1 cellular context compared by ENCODE assay signal in the genomic region with DNA sequence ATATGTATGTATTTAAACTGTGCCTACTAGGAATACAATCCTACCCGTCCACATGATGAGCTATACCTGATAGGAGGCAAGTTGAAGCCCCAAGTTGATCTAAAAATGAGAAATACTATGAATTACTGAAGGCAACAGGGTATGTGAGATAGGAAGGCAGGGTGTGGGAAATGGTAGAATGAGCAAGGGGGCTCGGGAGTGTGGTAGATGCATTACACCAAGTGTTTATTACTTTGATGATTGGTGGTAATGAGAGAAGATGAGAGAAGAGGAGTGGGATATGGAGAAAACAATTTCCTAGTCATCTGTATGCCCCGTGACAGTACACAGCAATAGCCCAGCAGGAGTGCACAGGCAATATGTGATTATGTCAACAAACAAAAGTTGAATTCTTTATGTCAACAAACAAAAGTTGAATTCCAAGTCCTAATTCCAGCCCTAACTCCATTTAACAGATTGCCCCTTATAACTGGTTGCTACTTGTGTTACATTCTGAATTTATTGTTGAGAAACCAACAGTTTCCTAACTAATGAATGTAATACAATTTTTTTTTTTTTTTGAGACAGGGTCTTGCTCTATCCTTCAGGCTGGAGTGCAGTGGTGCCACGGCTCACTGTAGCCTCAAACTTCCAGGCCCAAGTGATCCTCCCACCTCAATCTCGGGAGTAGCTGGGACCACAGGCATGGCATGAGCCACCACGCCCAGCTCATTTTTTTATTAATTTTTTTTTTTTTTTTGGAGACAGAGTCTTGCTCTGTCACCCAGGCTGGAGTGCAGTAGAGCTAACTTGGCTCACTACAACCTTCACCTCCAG.
TF ChIP-seq lines count a peak whose summit lies in the region.

No MANE protein-coding gene starts in this region.

TF ChIP-seq in HEK293, 187 proteins besides CTCF, POLR2A, EP300 and RAD21 (continued from another document and continues in another):
- TF ChIP-seq, protein P1, sequence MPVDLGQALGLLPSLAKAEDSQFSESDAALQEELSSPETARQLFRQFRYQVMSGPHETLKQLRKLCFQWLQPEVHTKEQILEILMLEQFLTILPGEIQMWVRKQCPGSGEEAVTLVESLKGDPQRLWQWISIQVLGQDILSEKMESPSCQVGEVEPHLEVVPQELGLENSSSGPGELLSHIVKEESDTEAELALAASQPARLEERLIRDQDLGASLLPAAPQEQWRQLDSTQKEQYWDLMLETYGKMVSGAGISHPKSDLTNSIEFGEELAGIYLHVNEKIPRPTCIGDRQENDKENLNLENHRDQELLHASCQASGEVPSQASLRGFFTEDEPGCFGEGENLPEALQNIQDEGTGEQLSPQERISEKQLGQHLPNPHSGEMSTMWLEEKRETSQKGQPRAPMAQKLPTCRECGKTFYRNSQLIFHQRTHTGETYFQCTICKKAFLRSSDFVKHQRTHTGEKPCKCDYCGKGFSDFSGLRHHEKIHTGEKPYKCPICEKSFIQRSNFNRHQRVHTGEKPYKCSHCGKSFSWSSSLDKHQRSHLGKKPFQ (tag by site-specific recombination; IDR thresholded peaks at IDR 0.05) = no peak
- no peak for TF ChIP-seq ZNF140 (tag by site-specific recombination; IDR thresholded peaks at IDR 0.05)
- TF ChIP-seq, protein P2, sequence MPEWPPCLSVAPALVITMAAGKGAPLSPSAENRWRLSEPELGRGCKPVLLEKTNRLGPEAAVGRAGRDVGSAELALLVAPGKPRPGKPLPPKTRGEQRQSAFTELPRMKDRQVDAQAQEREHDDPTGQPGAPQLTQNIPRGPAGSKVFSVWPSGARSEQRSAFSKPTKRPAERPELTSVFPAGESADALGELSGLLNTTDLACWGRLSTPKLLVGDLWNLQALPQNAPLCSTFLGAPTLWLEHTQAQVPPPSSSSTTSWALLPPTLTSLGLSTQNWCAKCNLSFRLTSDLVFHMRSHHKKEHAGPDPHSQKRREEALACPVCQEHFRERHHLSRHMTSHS (tag by site-specific recombination; IDR thresholded peaks at IDR 0.05) = no peak
- TF ChIP-seq, protein P3, sequence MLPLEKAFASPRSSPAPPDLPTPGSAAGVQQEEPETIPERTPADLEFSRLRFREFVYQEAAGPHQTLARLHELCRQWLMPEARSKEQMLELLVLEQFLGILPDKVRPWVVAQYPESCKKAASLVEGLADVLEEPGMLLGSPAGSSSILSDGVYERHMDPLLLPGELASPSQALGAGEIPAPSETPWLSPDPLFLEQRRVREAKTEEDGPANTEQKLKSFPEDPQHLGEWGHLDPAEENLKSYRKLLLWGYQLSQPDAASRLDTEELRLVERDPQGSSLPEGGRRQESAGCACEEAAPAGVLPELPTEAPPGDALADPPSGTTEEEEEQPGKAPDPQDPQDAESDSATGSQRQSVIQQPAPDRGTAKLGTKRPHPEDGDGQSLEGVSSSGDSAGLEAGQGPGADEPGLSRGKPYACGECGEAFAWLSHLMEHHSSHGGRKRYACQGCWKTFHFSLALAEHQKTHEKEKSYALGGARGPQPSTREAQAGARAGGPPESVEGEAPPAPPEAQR (tag by site-specific recombination; IDR thresholded peaks at IDR 0.05) = no peak
- TF ChIP-seq ZNF654 (tag by site-specific recombination; IDR thresholded peaks at IDR 0.05; ENCODE audit: low read depth) = no peak; the same call in 1 of the 2 replicates
- TF ChIP-seq ZNF571 (tag by site-specific recombination; IDR thresholded peaks at IDR 0.05) = no peak
- TF ChIP-seq ZNF747 (tag by site-specific recombination; IDR thresholded peaks at IDR 0.05) = no peak
- no peak for TF ChIP-seq ZNF202 (tag by site-specific recombination; IDR thresholded peaks at IDR 0.05; ENCODE audit: borderline replicate concordance)
- TF ChIP-seq IKZF3 (tag by site-specific recombination; IDR thresholded peaks at IDR 0.05) = peak; percentile 80
- TF ChIP-seq ZNF341 (tag by site-specific recombination; IDR thresholded peaks at IDR 0.05; ENCODE audit: low read depth) = no peak
- no peak for TF ChIP-seq MEIS1 (CRISPR knock-in tag; IDR thresholded peaks at IDR 0.05; ENCODE audit: borderline replicate concordance)
- TF ChIP-seq, protein P4, sequence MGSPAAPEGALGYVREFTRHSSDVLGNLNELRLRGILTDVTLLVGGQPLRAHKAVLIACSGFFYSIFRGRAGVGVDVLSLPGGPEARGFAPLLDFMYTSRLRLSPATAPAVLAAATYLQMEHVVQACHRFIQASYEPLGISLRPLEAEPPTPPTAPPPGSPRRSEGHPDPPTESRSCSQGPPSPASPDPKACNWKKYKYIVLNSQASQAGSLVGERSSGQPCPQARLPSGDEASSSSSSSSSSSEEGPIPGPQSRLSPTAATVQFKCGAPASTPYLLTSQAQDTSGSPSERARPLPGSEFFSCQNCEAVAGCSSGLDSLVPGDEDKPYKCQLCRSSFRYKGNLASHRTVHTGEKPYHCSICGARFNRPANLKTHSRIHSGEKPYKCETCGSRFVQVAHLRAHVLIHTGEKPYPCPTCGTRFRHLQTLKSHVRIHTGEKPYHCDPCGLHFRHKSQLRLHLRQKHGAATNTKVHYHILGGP (tag by site-specific recombination; IDR thresholded peaks at IDR 0.05) = no peak; the same call in 1 of the 2 replicates
- peak; percentile 70; the same call in 1 of the 2 replicates for TF ChIP-seq KLF7 (tag by site-specific recombination; IDR thresholded peaks at IDR 0.05; ENCODE audit: borderline replicate concordance)
- no peak for TF ChIP-seq SP2 (tag by site-specific recombination; IDR thresholded peaks at IDR 0.05)
- TF ChIP-seq, protein P5, sequence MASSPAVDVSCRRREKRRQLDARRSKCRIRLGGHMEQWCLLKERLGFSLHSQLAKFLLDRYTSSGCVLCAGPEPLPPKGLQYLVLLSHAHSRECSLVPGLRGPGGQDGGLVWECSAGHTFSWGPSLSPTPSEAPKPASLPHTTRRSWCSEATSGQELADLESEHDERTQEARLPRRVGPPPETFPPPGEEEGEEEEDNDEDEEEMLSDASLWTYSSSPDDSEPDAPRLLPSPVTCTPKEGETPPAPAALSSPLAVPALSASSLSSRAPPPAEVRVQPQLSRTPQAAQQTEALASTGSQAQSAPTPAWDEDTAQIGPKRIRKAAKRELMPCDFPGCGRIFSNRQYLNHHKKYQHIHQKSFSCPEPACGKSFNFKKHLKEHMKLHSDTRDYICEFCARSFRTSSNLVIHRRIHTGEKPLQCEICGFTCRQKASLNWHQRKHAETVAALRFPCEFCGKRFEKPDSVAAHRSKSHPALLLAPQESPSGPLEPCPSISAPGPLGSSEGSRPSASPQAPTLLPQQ (tag by site-specific recombination; IDR thresholded peaks at IDR 0.05) = peak; percentile 52; the same call in 1 of the 2 replicates
- no peak for TF ChIP-seq BCL11B (tag by site-specific recombination; IDR thresholded peaks at IDR 0.05; ENCODE audit: low read depth)
- TF ChIP-seq ZNF114 (tag by site-specific recombination; IDR thresholded peaks at IDR 0.05) = no peak
- TF ChIP-seq ZNF394 (tag by site-specific recombination; IDR thresholded peaks at IDR 0.05; ENCODE audit: borderline replicate concordance) = peak; percentile 92
- no peak for TF ChIP-seq ZNF302 (tag by site-specific recombination; IDR thresholded peaks at IDR 0.05; ENCODE audit: low read depth)
- TF ChIP-seq OSR2 (tag by site-specific recombination; IDR thresholded peaks at IDR 0.05) = peak; percentile 92
- no peak for TF ChIP-seq ZNF521 (tag by site-specific recombination; IDR thresholded peaks at IDR 0.05)
- TF ChIP-seq, protein P6, sequence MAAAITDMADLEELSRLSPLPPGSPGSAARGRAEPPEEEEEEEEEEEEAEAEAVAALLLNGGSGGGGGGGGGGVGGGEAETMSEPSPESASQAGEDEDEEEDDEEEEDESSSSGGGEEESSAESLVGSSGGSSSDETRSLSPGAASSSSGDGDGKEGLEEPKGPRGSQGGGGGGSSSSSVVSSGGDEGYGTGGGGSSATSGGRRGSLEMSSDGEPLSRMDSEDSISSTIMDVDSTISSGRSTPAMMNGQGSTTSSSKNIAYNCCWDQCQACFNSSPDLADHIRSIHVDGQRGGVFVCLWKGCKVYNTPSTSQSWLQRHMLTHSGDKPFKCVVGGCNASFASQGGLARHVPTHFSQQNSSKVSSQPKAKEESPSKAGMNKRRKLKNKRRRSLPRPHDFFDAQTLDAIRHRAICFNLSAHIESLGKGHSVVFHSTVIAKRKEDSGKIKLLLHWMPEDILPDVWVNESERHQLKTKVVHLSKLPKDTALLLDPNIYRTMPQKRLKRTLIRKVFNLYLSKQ (tag by site-specific recombination; IDR thresholded peaks at IDR 0.05; ENCODE audit: borderline replicate concordance) = no peak
- TF ChIP-seq ZNF2 (tag by site-specific recombination; IDR thresholded peaks at IDR 0.05) = no peak
- TF ChIP-seq ZBTB17 (tag by site-specific recombination; IDR thresholded peaks at IDR 0.05) = peak; percentile 86
- TF ChIP-seq ZNF354C (tag by site-specific recombination; IDR thresholded peaks at IDR 0.05; ENCODE audit: borderline replicate concordance, low read depth) = 0 out of 2 replicates have a peak, but pooled peaks have one; percentile 42
- TF ChIP-seq ZNF548 (tag by site-specific recombination; IDR thresholded peaks at IDR 0.05) = no peak
- TF ChIP-seq ZNF785 (tag by site-specific recombination; IDR thresholded peaks at IDR 0.05) = no peak
- TF ChIP-seq MYNN (tag by site-specific recombination; IDR thresholded peaks at IDR 0.05; ENCODE audit: borderline replicate concordance) = no peak
- no peak for TF ChIP-seq ZNF174 (tag by site-specific recombination; IDR thresholded peaks at IDR 0.05)
- no peak for TF ChIP-seq ZNF623 (tag by site-specific recombination; IDR thresholded peaks at IDR 0.05)
- no peak for TF ChIP-seq GFI1B (tag by site-specific recombination; IDR thresholded peaks at IDR 0.05)
- TF ChIP-seq KLF9 (tag by site-specific recombination; IDR thresholded peaks at IDR 0.05; ENCODE audit: low read depth) = no peak
- TF ChIP-seq ZNF37A (tag by site-specific recombination; IDR thresholded peaks at IDR 0.05) = no peak
- TF ChIP-seq YY2 (tag by site-specific recombination; IDR thresholded peaks at IDR 0.05) = no peak
- TF ChIP-seq, protein P7, sequence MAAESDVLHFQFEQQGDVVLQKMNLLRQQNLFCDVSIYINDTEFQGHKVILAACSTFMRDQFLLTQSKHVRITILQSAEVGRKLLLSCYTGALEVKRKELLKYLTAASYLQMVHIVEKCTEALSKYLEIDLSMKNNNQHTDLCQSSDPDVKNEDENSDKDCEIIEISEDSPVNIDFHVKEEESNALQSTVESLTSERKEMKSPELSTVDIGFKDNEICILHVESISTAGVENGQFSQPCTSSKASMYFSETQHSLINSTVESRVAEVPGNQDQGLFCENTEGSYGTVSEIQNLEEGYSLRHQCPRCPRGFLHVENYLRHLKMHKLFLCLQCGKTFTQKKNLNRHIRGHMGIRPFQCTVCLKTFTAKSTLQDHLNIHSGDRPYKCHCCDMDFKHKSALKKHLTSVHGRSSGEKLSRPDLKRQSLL (tag by site-specific recombination; IDR thresholded peaks at IDR 0.05) = no peak
- no peak for TF ChIP-seq ZNF561 (tag by site-specific recombination; IDR thresholded peaks at IDR 0.05; ENCODE audit: borderline replicate concordance)
- TF ChIP-seq ZNF768 (tag by site-specific recombination; IDR thresholded peaks at IDR 0.05) = no peak
- TF ChIP-seq ZNF223 (tag by site-specific recombination; IDR thresholded peaks at IDR 0.05) = no peak
- no peak; the same call in 1 of the 2 replicates for TF ChIP-seq ZNF76 (tag by site-specific recombination; IDR thresholded peaks at IDR 0.05; ENCODE audit: borderline replicate concordance, low read depth)
- no peak for TF ChIP-seq GLIS2 (tag by site-specific recombination; IDR thresholded peaks at IDR 0.05)
- TF ChIP-seq SETDB1 (IDR thresholded peaks at IDR 0.05; ENCODE audit: insufficient read length, low read length) = no peak
- no peak for TF ChIP-seq ZNF707 (tag by site-specific recombination; IDR thresholded peaks at IDR 0.05)
- TF ChIP-seq ZFP37 (tag by site-specific recombination; IDR thresholded peaks at IDR 0.05) = no peak
- TF ChIP-seq ZNF670 (tag by site-specific recombination; IDR thresholded peaks at IDR 0.05; ENCODE audit: low read depth) = no peak
- TF ChIP-seq, protein P8, sequence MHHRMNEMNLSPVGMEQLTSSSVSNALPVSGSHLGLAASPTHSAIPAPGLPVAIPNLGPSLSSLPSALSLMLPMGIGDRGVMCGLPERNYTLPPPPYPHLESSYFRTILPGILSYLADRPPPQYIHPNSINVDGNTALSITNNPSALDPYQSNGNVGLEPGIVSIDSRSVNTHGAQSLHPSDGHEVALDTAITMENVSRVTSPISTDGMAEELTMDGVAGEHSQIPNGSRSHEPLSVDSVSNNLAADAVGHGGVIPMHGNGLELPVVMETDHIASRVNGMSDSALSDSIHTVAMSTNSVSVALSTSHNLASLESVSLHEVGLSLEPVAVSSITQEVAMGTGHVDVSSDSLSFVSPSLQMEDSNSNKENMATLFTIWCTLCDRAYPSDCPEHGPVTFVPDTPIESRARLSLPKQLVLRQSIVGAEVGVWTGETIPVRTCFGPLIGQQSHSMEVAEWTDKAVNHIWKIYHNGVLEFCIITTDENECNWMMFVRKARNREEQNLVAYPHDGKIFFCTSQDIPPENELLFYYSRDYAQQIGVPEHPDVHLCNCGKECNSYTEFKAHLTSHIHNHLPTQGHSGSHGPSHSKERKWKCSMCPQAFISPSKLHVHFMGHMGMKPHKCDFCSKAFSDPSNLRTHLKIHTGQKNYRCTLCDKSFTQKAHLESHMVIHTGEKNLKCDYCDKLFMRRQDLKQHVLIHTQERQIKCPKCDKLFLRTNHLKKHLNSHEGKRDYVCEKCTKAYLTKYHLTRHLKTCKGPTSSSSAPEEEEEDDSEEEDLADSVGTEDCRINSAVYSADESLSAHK (tag by site-specific recombination; IDR thresholded peaks at IDR 0.05) = peak; percentile 63
- TF ChIP-seq ZNF701 (tag by site-specific recombination; IDR thresholded peaks at IDR 0.05) = no peak
- no peak for TF ChIP-seq HOXC10 (CRISPR knock-in tag; IDR thresholded peaks at IDR 0.05)
- TF ChIP-seq ZNF426 (tag by site-specific recombination; IDR thresholded peaks at IDR 0.05) = no peak
- TF ChIP-seq ZNF514 (tag by site-specific recombination; IDR thresholded peaks at IDR 0.05) = no peak
- TF ChIP-seq ZNF274 (IDR thresholded peaks at IDR 0.05; ENCODE audit: low read length) = no peak
- no peak for TF ChIP-seq ZNF274 (tag by site-specific recombination; IDR thresholded peaks at IDR 0.05; ENCODE audit: borderline replicate concordance)
- TF ChIP-seq SP7 (tag by site-specific recombination; IDR thresholded peaks at IDR 0.05) = peak; percentile 96
- TF ChIP-seq, protein P9, sequence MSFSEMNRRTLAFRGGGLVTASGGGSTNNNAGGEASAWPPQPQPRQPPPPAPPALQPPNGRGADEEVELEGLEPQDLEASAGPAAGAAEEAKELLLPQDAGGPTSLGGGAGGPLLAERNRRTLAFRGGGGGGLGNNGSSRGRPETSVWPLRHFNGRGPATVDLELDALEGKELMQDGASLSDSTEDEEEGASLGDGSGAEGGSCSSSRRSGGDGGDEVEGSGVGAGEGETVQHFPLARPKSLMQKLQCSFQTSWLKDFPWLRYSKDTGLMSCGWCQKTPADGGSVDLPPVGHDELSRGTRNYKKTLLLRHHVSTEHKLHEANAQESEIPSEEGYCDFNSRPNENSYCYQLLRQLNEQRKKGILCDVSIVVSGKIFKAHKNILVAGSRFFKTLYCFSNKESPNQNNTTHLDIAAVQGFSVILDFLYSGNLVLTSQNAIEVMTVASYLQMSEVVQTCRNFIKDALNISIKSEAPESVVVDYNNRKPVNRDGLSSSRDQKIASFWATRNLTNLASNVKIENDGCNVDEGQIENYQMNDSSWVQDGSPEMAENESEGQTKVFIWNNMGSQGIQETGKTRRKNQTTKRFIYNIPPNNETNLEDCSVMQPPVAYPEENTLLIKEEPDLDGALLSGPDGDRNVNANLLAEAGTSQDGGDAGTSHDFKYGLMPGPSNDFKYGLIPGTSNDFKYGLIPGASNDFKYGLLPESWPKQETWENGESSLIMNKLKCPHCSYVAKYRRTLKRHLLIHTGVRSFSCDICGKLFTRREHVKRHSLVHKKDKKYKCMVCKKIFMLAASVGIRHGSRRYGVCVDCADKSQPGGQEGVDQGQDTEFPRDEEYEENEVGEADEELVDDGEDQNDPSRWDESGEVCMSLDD (tag by site-specific recombination; IDR thresholded peaks at IDR 0.05) = no peak
